In genomic region chr2:27336173-27336572, GRCh38 we compare ENCODE assay signal across 19 cellular contexts. TPM values are rescaled to one million over a fixed set of nuclear protein-coding genes. Genes with fewer than 3 reads are reported as not detected.
"Had no signal": no experiment of that assay in that cellular context is flagged by ENCODE, and none has a peak within 500 bp of the region (broad histone marks: within the 10 kb centered on the region; RNA-seq: fewer than 3 reads in every experiment).

No MANE protein-coding gene starts in this region.

- H3K9ac ChIP-seq: KMS-11 had no signal

- H3K27me3 ChIP-seq: SJCRH30 had no signal

- H3K4me2 ChIP-seq: KMS-11 had no signal

- H3K4me3 ChIP-seq: SJCRH30 had no signal

- H3K4me1 ChIP-seq: SJCRH30 had no signal

- DNase-seq: IMR-90, Kasumi-1, MM.1S, NCI-H1092 treated with DMSO at 0.1 percent for 48 hours, NCI-H1436, NCI-H187, NCI-H2029, NCI-H2081 treated with DMSO at 0.1 percent for 48 hours, NCI-H2171, NCI-H226, NCI-H446, NCI-H510A, NCI-H524 treated with DMSO at 0.1 percent for 48 hours, NCI-H69, NCI-H774, RPMI8226, SHP77 treated with DMSO at 0.1 percent for 48 hours, SJCRH30 had no signal

- H3K9me3 ChIP-seq: SJCRH30 had no signal

- H3K27ac ChIP-seq: KMS-11, SJCRH30 had no signal

RNA-seq across cellular contexts. Expression of gene UCN, which starts 27.9 kb away (rescaled TPM):
- total RNA-seq: IMR-90 had no signal
